1 cellular context compared by ENCODE assay signal in genomic region chr6:15754706-15755079, GRCh38.
TF ChIP-seq lines count a peak whose summit lies in the region.

No MANE protein-coding gene starts in this region.

TF ChIP-seq in SK-N-SH, 30 proteins besides CTCF, POLR2A, EP300 and RAD21 (continued from another document):
- TF ChIP-seq USF2 (IDR thresholded peaks at IDR 0.05; ENCODE audit: borderline replicate concordance, low read depth, low read length) (no peak), FOXJ3 (CRISPR knock-in tag; IDR thresholded peaks at IDR 0.05) (no peak), TAF1 (IDR thresholded peaks at IDR 0.05; ENCODE audit: borderline replicate concordance, low read depth, low read length) (no peak), YY1 (IDR thresholded peaks at IDR 0.05; ENCODE audit: low read depth) (no peak)
